In genomic region chr7:26155531-26156375, GRCh38 we compare ENCODE assay signal across 9 cellular contexts. TPM values are rescaled to one million over a fixed set of nuclear protein-coding genes. Genes with fewer than 3 reads are reported as not detected.
DNase-seq lines count a peak whose midpoint lies in the region; ATAC-seq and TF ChIP-seq lines count a peak whose summit lies in the region.
"Had no signal": no experiment of that assay in that cellular context is flagged by ENCODE, and none has a peak within 500 bp of the region (broad histone marks: within the 10 kb centered on the region; RNA-seq: fewer than 3 reads in every experiment).

No MANE protein-coding gene starts in this region.

- peak; percentile 1 for ATAC-seq in CD4-positive, alpha-beta T cell (ENCODE audit: poor library complexity)
- no peak for ATAC-seq in activated T-helper 17 cell treated with anti-CD3 and anti-CD28 coated beads, Interleukin-2, amount 50 U/mL, for 72 hours (replicated peaks)

- TF ChIP-seq CTCF in CD4-positive, alpha-beta T cell (IDR thresholded peaks at IDR 0.05) = no peak
- TF ChIP-seq CTCF in sigmoid colon (IDR thresholded peaks at IDR 0.05) = no peak

- no peak overlapping the region for H3K9ac ChIP-seq in HUES64 (ENCODE audit: low read depth, low read length)

- H3K4me3 Mint-ChIP-seq in CD4-positive, alpha-beta T cell = peak overlapping the region; percentile 66
- H3K4me3 Mint-ChIP-seq in activated T-helper 17 cell treated with anti-CD3 and anti-CD28 coated beads, Interleukin-2, amount 50 U/mL, for 72 hours = peak overlapping the region; percentile 95

- H3K27ac ChIP-seq in CD4-positive, alpha-beta T cell (ENCODE audit: low read depth, low read length) = peak overlapping the region; percentile 37
- H3K27ac ChIP-seq in HUES64 (ENCODE audit: low read depth, low read length) = peak overlapping the region; percentile 36; the same call in 1 of the 2 replicates
- peak overlapping the region; percentile 92 for H3K27ac ChIP-seq in mesodermal cell (ENCODE audit: low read depth, low read length, severe bottlenecking)
- no peak overlapping the region for H3K27ac ChIP-seq in sigmoid colon
- H3K27ac ChIP-seq: neutrophil had no signal

- no peaks in the 10 kb centered on the region for H3K9me3 ChIP-seq in CD4-positive, alpha-beta T cell (ENCODE audit: control insufficient read depth, low read length)
- no peaks in the 10 kb centered on the region for H3K9me3 ChIP-seq in HUES64 (ENCODE audit: insufficient read depth, low read depth, low read length)
- no peaks in the 10 kb centered on the region for H3K9me3 ChIP-seq in mesodermal cell (ENCODE audit: control insufficient read depth, low read length)
- H3K9me3 ChIP-seq in sigmoid colon = no peaks in the 10 kb centered on the region
- H3K9me3 ChIP-seq: neutrophil had no signal

- CTCF ChIA-PET in CD4-positive, alpha-beta T cell (lab: Charles Lee) = interaction anchor here (1.0 to 1.7 kb wide), 6 partner anchors 12 to 54 kb away, joined by 3 to 7 read pairs (median 4); no protein-coding TSS in a partner anchor

- H3K27me3 Mint-ChIP-seq in CD4-positive, alpha-beta T cell = no peaks in the 10 kb centered on the region
- no peaks in the 10 kb centered on the region for H3K27me3 Mint-ChIP-seq in activated T-helper 17 cell treated with anti-CD3 and anti-CD28 coated beads, Interleukin-2, amount 50 U/mL, for 72 hours

- no peak for TF ChIP-seq EP300 in sigmoid colon (IDR thresholded peaks at IDR 0.05)

- H3K4me3 ChIP-seq in HUES64 (ENCODE audit: low read length) (peak overlapping the region; percentile 20), mesodermal cell (ENCODE audit: extremely low read depth, insufficient read depth, low read length, poor library complexity, severe bottlenecking) (no peak overlapping the region), sigmoid colon (no peak overlapping the region)

- POLR2A ChIA-PET in CD4-positive, alpha-beta T cell (lab: Charles Lee) = interaction anchor here (0.9 to 3.5 kb wide), 8 partner anchors 30 to 65 kb away, joined by 3 to 19 read pairs (median 5); partner anchors contain the start of genes CBX3 and HNRNPA2B1

- peaks cover 74% of the 10 kb centered on the region for H3K4me1 Mint-ChIP-seq in CD4-positive, alpha-beta T cell (ENCODE audit: low read depth)
- H3K4me1 Mint-ChIP-seq in activated T-helper 17 cell treated with anti-CD3 and anti-CD28 coated beads, Interleukin-2, amount 50 U/mL, for 72 hours = peaks cover 51% of the 10 kb centered on the region

- 53% methylated on average over 4 of the region's 8 CpGs for WGBS in HUES64
- 75 to 89% methylated on average over 2 to 3 of the region's 8 CpGs for WGBS in mesodermal cell (ENCODE audit: insufficient coverage in 2 of 2), 2 experiments
- 59 to 64% methylated on average over 8 of the region's 8 CpGs for WGBS in sigmoid colon, 2 donors

- no peak for DNase-seq in CD4-positive, alpha-beta T cell
- DNase-seq in sigmoid colon (no peak), HuH-7 (ENCODE audit: low spot score) (no peak), SK-N-DZ (ENCODE audit: low spot score) (no peak)
- DNase-seq in stimulated activated CD4-positive, alpha-beta T cell treated with anti-CD3 and anti-CD28 coated beads, Interleukin-4, amount 100 ng/mL, for 1 hour = no peak

- peaks cover 7% of the 10 kb centered on the region for H3K36me3 Mint-ChIP-seq in CD4-positive, alpha-beta T cell (ENCODE audit: low read depth)
- H3K36me3 Mint-ChIP-seq in activated T-helper 17 cell treated with anti-CD3 and anti-CD28 coated beads, Interleukin-2, amount 50 U/mL, for 72 hours (ENCODE audit: low read depth) = peaks cover 46% of the 10 kb centered on the region

- peak overlapping the region; percentile 77 for H3K27ac Mint-ChIP-seq in CD4-positive, alpha-beta T cell
- H3K27ac Mint-ChIP-seq in activated T-helper 17 cell treated with anti-CD3 and anti-CD28 coated beads, Interleukin-2, amount 50 U/mL, for 72 hours = peak overlapping the region; percentile 95

- no peaks in the 10 kb centered on the region for H3K27me3 ChIP-seq in CD4-positive, alpha-beta T cell (ENCODE audit: control insufficient read depth, insufficient read depth, low read length)
- H3K27me3 ChIP-seq in HUES64 (ENCODE audit: insufficient read depth, low read length) (peaks cover 13% of the 10 kb centered on the region; the same call in 1 of the 2 replicates), sigmoid colon (peaks cover 19 to 43% (median 34%) of the 10 kb centered on the region in 3 donors)

- no peak for TF ChIP-seq POLR2A in sigmoid colon (IDR thresholded peaks at IDR 0.05)

- H3K9me3 Mint-ChIP-seq in CD4-positive, alpha-beta T cell = no peaks in the 10 kb centered on the region
- peaks cover 3% of the 10 kb centered on the region for H3K9me3 Mint-ChIP-seq in activated T-helper 17 cell treated with anti-CD3 and anti-CD28 coated beads, Interleukin-2, amount 50 U/mL, for 72 hours

- no peaks in the 10 kb centered on the region for H3K36me3 ChIP-seq in HUES64 (ENCODE audit: insufficient read depth, low read length)
- H3K36me3 ChIP-seq in mesodermal cell (ENCODE audit: control insufficient read depth, insufficient read depth, low read length) = no peaks in the 10 kb centered on the region
- H3K36me3 ChIP-seq in sigmoid colon = no peaks in the 10 kb centered on the region
- H3K36me3 ChIP-seq: neutrophil had no signal

- intact Hi-C loops in CD4-positive, alpha-beta T cell (cut with DNase I, micrococcal nuclease) = loop anchor here (1.0 to 5.0 kb wide), 2 partner anchors 43 to 1862 kb away; no protein-coding TSS in a partner anchor
- intact Hi-C loops in sigmoid colon (cut with DNase I) = no loop called here

- H3K4me1 ChIP-seq in HUES64 (ENCODE audit: insufficient read depth, low read length) (peaks cover 70% of the 10 kb centered on the region), mesodermal cell (ENCODE audit: control insufficient read depth, insufficient read depth, low read length, poor library complexity, severe bottlenecking) (peaks cover 47% of the 10 kb centered on the region), sigmoid colon (peaks cover 0 to 16% (median 14%) of the 10 kb centered on the region in 4 donors)

RNA-seq across cellular contexts. Expression of gene NFE2L3, which starts 3.8 kb away (rescaled TPM):
- total RNA-seq in CD4-positive, alpha-beta T cell = under 1 TPM; 0.45 to 0.93 TPM
- 59.2 TPM for polyA plus RNA-seq in HUES64 (2013, experiment 1 of 2)
- 66.1 TPM for polyA plus RNA-seq in HUES64 (2013, experiment 2 of 2)
- 10 to 100 TPM; 24.1 to 27.6 TPM for total RNA-seq in activated T-helper 17 cell treated with anti-CD3 and anti-CD28 coated beads, Interleukin-2, amount 50 U/mL, for 72 hours
- 19.0 TPM for polyA plus RNA-seq in mesodermal cell (2013, experiment 1 of 2)
- polyA plus RNA-seq in mesodermal cell (2013, experiment 2 of 2) = 18.1 TPM
- 1 to 10 TPM in 3 of 4 donors, under 1 TPM in 1; 0.55 to 2.1 (median 1.7) TPM for total RNA-seq in sigmoid colon
- 10 to 100 TPM in 1 of 3 donors, 1 to 10 TPM in 1, under 1 TPM in 1; 0.60 to 15.0 (median 2.3) TPM for polyA plus RNA-seq in sigmoid colon
- polyA plus RNA-seq in SK-N-DZ (2014; cell fraction: cytosol; rRNA removed) = 30.8 and 33.6 TPM in 2 replicates
- polyA plus RNA-seq in SK-N-DZ (2014; cell fraction: nucleus; rRNA removed) = 19.5 and 23.0 TPM in 2 replicates

RNA-seq across cellular contexts. Expression of gene HNRNPA2B1, which starts 44.8 kb away (rescaled TPM):
- 100 to 1,000 TPM; 282 to 299 TPM for total RNA-seq in CD4-positive, alpha-beta T cell
- polyA plus RNA-seq in HUES64 (2013, experiment 1 of 2) = 947 TPM
- 1,093 TPM for polyA plus RNA-seq in HUES64 (2013, experiment 2 of 2)
- total RNA-seq in activated T-helper 17 cell treated with anti-CD3 and anti-CD28 coated beads, Interleukin-2, amount 50 U/mL, for 72 hours = 100 to 1,000 TPM; 491 to 882 TPM
- polyA plus RNA-seq in mesodermal cell (2013, experiment 1 of 2) = 704 TPM
- 808 TPM for polyA plus RNA-seq in mesodermal cell (2013, experiment 2 of 2)
- 100 to 1,000 TPM; 141 to 208 (median 181) TPM for total RNA-seq in sigmoid colon
- polyA plus RNA-seq in sigmoid colon = 100 to 1,000 TPM; 437 to 885 (median 514) TPM
- 224 and 337 TPM in 2 replicates for polyA plus RNA-seq in SK-N-DZ (2014; cell fraction: cytosol; rRNA removed)
- polyA plus RNA-seq in SK-N-DZ (2014; cell fraction: nucleus; rRNA removed) = 659 and 1,103 TPM in 2 replicates

RNA-seq across cellular contexts. Expression of gene CBX3, which starts 45.8 kb away (rescaled TPM):
- 100 to 1,000 TPM; 124 to 132 TPM for total RNA-seq in CD4-positive, alpha-beta T cell
- polyA plus RNA-seq in HUES64 (2013, experiment 1 of 2) = 231 TPM
- polyA plus RNA-seq in HUES64 (2013, experiment 2 of 2) = 241 TPM
- 100 to 1,000 TPM; 179 to 242 TPM for total RNA-seq in activated T-helper 17 cell treated with anti-CD3 and anti-CD28 coated beads, Interleukin-2, amount 50 U/mL, for 72 hours
- polyA plus RNA-seq in mesodermal cell (2013, experiment 1 of 2) = 210 TPM
- polyA plus RNA-seq in mesodermal cell (2013, experiment 2 of 2) = 263 TPM
- total RNA-seq in sigmoid colon = 10 to 100 TPM; 58.1 to 97.1 (median 88.3) TPM
- 100 to 1,000 TPM in 1 of 3 donors, 10 to 100 TPM in 2; 93.6 to 101 (median 94.9) TPM for polyA plus RNA-seq in sigmoid colon
- polyA plus RNA-seq in SK-N-DZ (2014; cell fraction: cytosol; rRNA removed) = 532 and 556 TPM in 2 replicates
- polyA plus RNA-seq in SK-N-DZ (2014; cell fraction: nucleus; rRNA removed) = 613 and 634 TPM in 2 replicates

Comparison
In these comparisons a context has a peak if more than half of its experiments do, and no peak if none do; other contexts are left out.
1. H3K27ac ChIP-seq: peak in CD4-positive, alpha-beta T cell (single experiment), HUES64 (single experiment) and mesodermal cell (single experiment); none in sigmoid colon (0 of 4).
2. RNA of gene NFE2L3, which starts 3.8 kb away (total RNA-seq): 24.1 to 27.6 TPM in activated T-helper 17 cell treated with anti-CD3 and anti-CD28 coated beads, Interleukin-2, amount 50 U/mL, for 72 hours; 0.55 to 2.1 TPM in sigmoid colon and 0.45 to 0.93 TPM in CD4-positive, alpha-beta T cell; every median in the first group is over 4 times any median in the second.